Comparison of ENCODE assay signal across 8 cellular contexts in the genomic region with DNA sequence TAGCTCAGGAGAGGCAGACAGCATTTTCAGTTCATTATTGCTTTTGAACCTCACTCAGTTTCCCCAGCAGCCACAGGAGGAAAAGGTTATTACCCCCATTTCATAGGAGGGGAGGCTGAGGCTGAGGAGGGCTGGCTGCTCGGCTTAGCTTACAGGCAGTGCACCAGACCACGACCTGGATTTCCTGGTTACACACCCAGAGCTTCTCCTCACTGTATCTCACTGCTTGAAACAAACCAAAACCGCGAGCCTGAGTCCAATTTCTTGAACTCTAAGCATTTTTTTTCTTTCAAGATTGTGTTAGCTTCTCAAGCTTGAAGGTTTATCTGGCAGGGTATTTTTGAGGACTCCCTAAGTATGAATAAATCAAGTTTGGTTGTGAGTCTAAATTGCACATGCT.
DNase-seq lines count a peak whose midpoint lies in the region; ATAC-seq and TF ChIP-seq lines count a peak whose summit lies in the region.

No MANE protein-coding gene starts in this region.

- TF ChIP-seq CTCF in lower lobe of right lung (IDR thresholded peaks at IDR 0.05) = no peak

- H3K4me1 Mint-ChIP-seq in dendritic cell treated with granulocyte-macrophage colony-stimulating factor and Interleukin-4, amounts not matched to agents 40 ng/mL and 50 ng/mL, for 4 days (ENCODE audit: low read depth) = peaks cover 98% of the 10 kb centered on the region

- peak overlapping the region; percentile 59 for H3K9ac ChIP-seq in BLaER1

- intact Hi-C loops in dendritic cell treated with granulocyte-macrophage colony-stimulating factor and Interleukin-4, amounts not matched to agents 40 ng/mL and 50 ng/mL, for 4 days (cut with micrococcal nuclease) = no loop called here
- intact Hi-C loops in lower lobe of right lung (cut with DNase I) = no loop called here

- peak overlapping the region; percentile 91 for H3K4me2 ChIP-seq in BLaER1

- H4K20me1 ChIP-seq in BLaER1 = no peaks in the 10 kb centered on the region

- H3K36me3 ChIP-seq in BLaER1 (no peaks in the 10 kb centered on the region), lower lobe of right lung (no peaks in the 10 kb centered on the region)

- no peaks in the 10 kb centered on the region for H3K27me3 ChIP-seq in BLaER1
- no peaks in the 10 kb centered on the region for H3K27me3 ChIP-seq in lower lobe of right lung (ENCODE audit: low read depth)

- peak overlapping the region; percentile 86 for H3K27ac ChIP-seq in BLaER1
- H3K27ac ChIP-seq in lower lobe of right lung = no peak overlapping the region

- H3K4me3 Mint-ChIP-seq in dendritic cell treated with granulocyte-macrophage colony-stimulating factor and Interleukin-4, amounts not matched to agents 40 ng/mL and 50 ng/mL, for 4 days = no peak overlapping the region

- DNase-seq in RPMI8226 (peak; percentile 75), NCI-H774 (lab: John Stamatoyannopoulos, UW) (no peak), lower lobe of right lung (no peak)

- ATAC-seq in GM21447 (IDR thresholded peaks at IDR 0.05; ENCODE audit: unreplicated experiment) (peak; percentile 79), HG02571 (IDR thresholded peaks at IDR 0.05; ENCODE audit: unreplicated experiment) (no peak), GM21526 (IDR thresholded peaks at IDR 0.05; ENCODE audit: low FRiP score, unreplicated experiment) (no peak), lower lobe of right lung (no peak)

- peaks cover 25% of the 10 kb centered on the region for H3K27me3 Mint-ChIP-seq in dendritic cell treated with granulocyte-macrophage colony-stimulating factor and Interleukin-4, amounts not matched to agents 40 ng/mL and 50 ng/mL, for 4 days

- H3K4me3 ChIP-seq in BLaER1 (peak overlapping the region; percentile 56), lower lobe of right lung (no peak overlapping the region)

- no peaks in the 10 kb centered on the region for H3K36me3 Mint-ChIP-seq in dendritic cell treated with granulocyte-macrophage colony-stimulating factor and Interleukin-4, amounts not matched to agents 40 ng/mL and 50 ng/mL, for 4 days (ENCODE audit: low read depth)

- H3K9me3 ChIP-seq in BLaER1 = no peaks in the 10 kb centered on the region
- H3K9me3 ChIP-seq in lower lobe of right lung = no peaks in the 10 kb centered on the region

- H3K9me3 Mint-ChIP-seq in dendritic cell treated with granulocyte-macrophage colony-stimulating factor and Interleukin-4, amounts not matched to agents 40 ng/mL and 50 ng/mL, for 4 days = no peaks in the 10 kb centered on the region

- H3K4me1 ChIP-seq in BLaER1 (peaks cover 98% of the 10 kb centered on the region), lower lobe of right lung (peaks cover 18% of the 10 kb centered on the region)

- peak overlapping the region; percentile 74 for H3K27ac Mint-ChIP-seq in dendritic cell treated with granulocyte-macrophage colony-stimulating factor and Interleukin-4, amounts not matched to agents 40 ng/mL and 50 ng/mL, for 4 days
